10 cellular contexts compared by ENCODE assay signal in genomic region chr11:2750601-2751522, GRCh38. TPM values are rescaled to one million over a fixed set of nuclear protein-coding genes. Genes with fewer than 3 reads are reported as not detected.
DNase-seq lines count a peak whose midpoint lies in the region; ATAC-seq lines count a peak whose summit lies in the region.
"Had no signal": no experiment of that assay in that cellular context is flagged by ENCODE, and none has a peak within 500 bp of the region (broad histone marks: within the 10 kb centered on the region; RNA-seq: fewer than 3 reads in every experiment).

No MANE protein-coding gene starts in this region.

- peak; percentile 1 to 83 (median 56) for DNase-seq in NCI-H1417 (lab: John Stamatoyannopoulos, UW)
- DNase-seq in NCI-H1417 treated with DMSO at 0.1 percent for 48 hours (lab: John Stamatoyannopoulos, UW), result no peak
- peak; percentile 56 for DNase-seq in NCI-H345 treated with DMSO at 0.1 percent for 48 hours (lab: John Stamatoyannopoulos, UW; ENCODE audit: unreplicated experiment)
- peak; percentile 37 for DNase-seq in left ventricle myocardium superior
- DNase-seq in sciatic nerve (ENCODE audit: low spot score), result peak; percentile 72
- DNase-seq: stimulated activated naive CD4-positive, alpha-beta T cell treated with Interleukin-2 at 50 U/mL for 16 hours had no signal

- no peak for ATAC-seq in left ventricle myocardium superior
- no peak for ATAC-seq in sciatic nerve
- no peak for ATAC-seq in HG02678 (IDR thresholded peaks at IDR 0.05; ENCODE audit: unreplicated experiment)
- ATAC-seq in HG03135 (IDR thresholded peaks at IDR 0.05; ENCODE audit: unreplicated experiment), result no peak
- ATAC-seq in GM19328 (IDR thresholded peaks at IDR 0.05; ENCODE audit: unreplicated experiment), result no peak
- ATAC-seq: naive thymus-derived CD8-positive, alpha-beta T cell had no signal

- intact Hi-C loops in left ventricle myocardium superior (cut with micrococcal nuclease), result no loop called here
- intact Hi-C loops in sciatic nerve (cut with DNase I), result no loop called here

RNA-seq across cellular contexts. Expression of gene KCNQ1OT1, which starts 51.1 kb away (rescaled TPM):
- total RNA-seq in left ventricle myocardium superior (0.35 TPM), sciatic nerve (7.2 TPM)
